In genomic region chr15:60479361-60479684, GRCh38 we compare ENCODE assay signal across 8 cellular contexts. TPM values are rescaled to one million over a fixed set of nuclear protein-coding genes. Genes with fewer than 3 reads are reported as not detected.
DNase-seq lines count a peak whose midpoint lies in the region; ATAC-seq and TF ChIP-seq lines count a peak whose summit lies in the region.

No MANE protein-coding gene starts in this region.

- 20% methylated on average over 5 of the region's 5 CpGs for WGBS in right cardiac atrium
- WGBS in spleen, 5 donors = 11 to 17% (median 11%) methylated on average over 5 of the region's 5 CpGs

- H3K4me1 ChIP-seq in right cardiac atrium (ENCODE audit: control insufficient read depth, insufficient read depth, low read length) = peaks cover 5% of the 10 kb centered on the region
- peaks cover 22 to 57% (median 46%) of the 10 kb centered on the region in 6 donors for H3K4me1 ChIP-seq in spleen

- POLR2A ChIA-PET in activated B cell treated with CpG ODN at 0.5 μM for 24 hours (lab: Charles Lee) = interaction anchor here (0.6 to 2.9 kb wide), 7 partner anchors 30 to 790 kb away, joined by 3 to 27 read pairs (median 4); partner anchors contain the start of genes ANXA2 and BNIP2

- H3K27me3 ChIP-seq in right cardiac atrium (ENCODE audit: control insufficient read depth, insufficient read depth) (no peaks in the 10 kb centered on the region), spleen (replicated peaks in 1 of 7) (no peaks in the 10 kb centered on the region)

- peak in 1 of 2 donors; percentile 10 for ATAC-seq in activated T-cell treated with anti-CD3 and anti-CD28 coated beads, Interleukin-2, amount 50 U/mL, for 72 hours (replicated peaks in 1 of 2)
- ATAC-seq in activated B cell treated with CpG ODN at 0.5 μM for 24 hours (ENCODE audit: low read depth) = no peak
- peak in 1 of 2 donors; percentile 2 for ATAC-seq in right cardiac atrium
- ATAC-seq in HG03095 (IDR thresholded peaks at IDR 0.05; ENCODE audit: unreplicated experiment) = no peak
- ATAC-seq in HG02798 (IDR thresholded peaks at IDR 0.05; ENCODE audit: poor library complexity, unreplicated experiment) = no peak

- no peaks in the 10 kb centered on the region for H3K9me3 Mint-ChIP-seq in activated T-cell treated with anti-CD3 and anti-CD28 coated beads, Interleukin-2, amount 50 U/mL, for 72 hours
- no peaks in the 10 kb centered on the region for H3K9me3 Mint-ChIP-seq in activated B cell treated with CpG ODN at 0.5 μM for 24 hours

- H3K9me3 ChIP-seq in right cardiac atrium (ENCODE audit: control insufficient read depth, low read length) = no peaks in the 10 kb centered on the region
- H3K9me3 ChIP-seq in spleen = no peaks in the 10 kb centered on the region

- H3K36me3 ChIP-seq in spleen = peaks cover 0 to 17% (median 2%) of the 10 kb centered on the region in 6 donors

- TF ChIP-seq POLR2A in spleen (IDR thresholded peaks at IDR 0.05) = no peak

- intact Hi-C loops in activated B cell treated with CpG ODN at 0.5 μM for 24 hours (cut with micrococcal nuclease) (loop anchor here (1.0 to 5.0 kb wide), 4 partner anchors 28 to 1547 kb away; partner anchors contain the start of genes BNIP2 and SLTM), right cardiac atrium (cut with DNase I) (no loop called here), spleen (cut with DNase I; ENCODE audit: low total_unique reads) (no loop called here)

- H3K27ac ChIP-seq in right cardiac atrium (ENCODE audit: low read length) (peak overlapping the region; percentile 75), spleen (peak overlapping the region; percentile 85 to 96 (median 92))

- no peaks in the 10 kb centered on the region for H3K27me3 Mint-ChIP-seq in activated T-cell treated with anti-CD3 and anti-CD28 coated beads, Interleukin-2, amount 50 U/mL, for 72 hours (ENCODE audit: low read depth)
- no peaks in the 10 kb centered on the region for H3K27me3 Mint-ChIP-seq in activated B cell treated with CpG ODN at 0.5 μM for 24 hours

- CTCF ChIA-PET in activated B cell treated with CpG ODN at 0.5 μM for 24 hours (lab: Charles Lee) = no interaction called here

- H3K27ac Mint-ChIP-seq in activated T-cell treated with anti-CD3 and anti-CD28 coated beads, Interleukin-2, amount 50 U/mL, for 72 hours = peak overlapping the region; percentile 96
- H3K27ac Mint-ChIP-seq in activated B cell treated with CpG ODN at 0.5 μM for 24 hours = peak overlapping the region; percentile 98

- peak overlapping the region; percentile 94 to 97 for H3K4me3 Mint-ChIP-seq in activated T-cell treated with anti-CD3 and anti-CD28 coated beads, Interleukin-2, amount 50 U/mL, for 72 hours
- peak overlapping the region; percentile 99 for H3K4me3 Mint-ChIP-seq in activated B cell treated with CpG ODN at 0.5 μM for 24 hours

- TF ChIP-seq CTCF in activated B cell treated with CpG ODN at 0.5 μM for 24 hours (IDR thresholded peaks at IDR 0.05) (no peak), spleen (IDR thresholded peaks at IDR 0.05 in 8 of 11, conservative IDR thresholded peaks at IDR 0.05 in 3 of 11) (peak in 1 of 11 experiments; percentile 1)

- H3K36me3 Mint-ChIP-seq in activated T-cell treated with anti-CD3 and anti-CD28 coated beads, Interleukin-2, amount 50 U/mL, for 72 hours (ENCODE audit: insufficient read depth in 2 of 2) = peaks cover 9 to 14% of the 10 kb centered on the region in 2 donors
- peaks cover 36% of the 10 kb centered on the region for H3K36me3 Mint-ChIP-seq in activated B cell treated with CpG ODN at 0.5 μM for 24 hours (ENCODE audit: low read depth)

- peak overlapping the region; percentile 47 for H3K4me3 ChIP-seq in right cardiac atrium (ENCODE audit: low read length)
- peak overlapping the region; percentile 57 to 90 (median 76) for H3K4me3 ChIP-seq in spleen

- no peak for DNase-seq in activated T-cell treated with anti-CD3 and anti-CD28 coated beads, Interleukin-2, amount 50 U/mL, for 72 hours
- no peak for DNase-seq in activated T-cell treated with anti-CD3 and anti-CD28 coated beads, Interleukin-2, amount 50 U/mL, for 48 hours
- DNase-seq in activated B cell treated with CpG ODN at 0.5 μM for 24 hours = no peak
- DNase-seq in right cardiac atrium = no peak
- DNase-seq in spleen = no peak
- DNase-seq in GM03348 (ENCODE audit: low spot score) = no peak

- H3K4me1 Mint-ChIP-seq in activated T-cell treated with anti-CD3 and anti-CD28 coated beads, Interleukin-2, amount 50 U/mL, for 72 hours (ENCODE audit: low read depth) = peaks cover 58% of the 10 kb centered on the region
- peaks cover 52% of the 10 kb centered on the region for H3K4me1 Mint-ChIP-seq in activated B cell treated with CpG ODN at 0.5 μM for 24 hours

RNA-seq across cellular contexts. Expression of gene ICE2, which starts 0.4 kb away (rescaled TPM):
- total RNA-seq in activated T-cell treated with anti-CD3 and anti-CD28 coated beads, Interleukin-2, amount 50 U/mL, for 72 hours = 10 to 100 TPM; 81.5 to 91.7 TPM
- total RNA-seq in activated B cell treated with CpG ODN at 0.5 μM for 24 hours (55.5 and 78.0 TPM in 2 replicates), right cardiac atrium (10 to 100 TPM; 27.4 to 31.3 (median 30.1) TPM), spleen (10 to 100 TPM; 36.1 to 66.4 (median 49.1) TPM)
- polyA plus RNA-seq in right cardiac atrium (11.0 TPM), spleen (10 to 100 TPM; 15.8 to 17.9 (median 17.7) TPM)
